ENCODE assay signal across 8 cellular contexts in genomic region chr5:43020294-43020711, GRCh38. TPM values are rescaled to one million over a fixed set of nuclear protein-coding genes. Genes with fewer than 3 reads are reported as not detected.
DNase-seq lines count a peak whose midpoint lies in the region; ATAC-seq, FAIRE-seq and TF ChIP-seq lines count a peak whose summit lies in the region.

No MANE protein-coding gene starts in this region.

- peaks cover 32% of the 10 kb centered on the region for H3K4me1 Mint-ChIP-seq in dendritic cell treated with granulocyte-macrophage colony-stimulating factor and Interleukin-4, amounts not matched to agents 40 ng/mL and 50 ng/mL, for 4 days (ENCODE audit: low read depth)
- peaks cover 42 to 47% of the 10 kb centered on the region in 2 donors for H3K4me1 Mint-ChIP-seq in natural killer cell treated with Interleukin-12 subunit alpha and Interleukin-12 subunit beta and Interleukin-15 and Interleukin-18, amount 100 ng/mL, for 72 hours (ENCODE audit: low read depth in 2 of 2)

- peak overlapping the region; percentile 55 for H3K4me3 ChIP-seq in A549
- peak overlapping the region; percentile 76 for H3K4me3 ChIP-seq in OCI-LY7 (ENCODE audit: low read depth, low read length, poor library complexity, severe bottlenecking)

- H3K36me3 Mint-ChIP-seq in dendritic cell treated with granulocyte-macrophage colony-stimulating factor and Interleukin-4, amounts not matched to agents 40 ng/mL and 50 ng/mL, for 4 days (ENCODE audit: low read depth): peaks cover 16% of the 10 kb centered on the region
- no peaks in the 10 kb centered on the region for H3K36me3 Mint-ChIP-seq in natural killer cell treated with Interleukin-12 subunit alpha and Interleukin-12 subunit beta and Interleukin-15 and Interleukin-18, amount 100 ng/mL, for 72 hours

- H4K20me1 ChIP-seq in OCI-LY7 (ENCODE audit: insufficient read depth, low read length): no peaks in the 10 kb centered on the region

- H3K4me2 ChIP-seq in A549 (peak overlapping the region; percentile 72), OCI-LY7 (ENCODE audit: low read length) (peak overlapping the region; percentile 98)

- FAIRE-seq in A549 (lab: Jason Lieb, UNC): no peak
- FAIRE-seq in D721Med (lab: Jason Lieb, UNC): no peak

- intact Hi-C loops in OCI-LY7 (cut with micrococcal nuclease; ENCODE audit: unreplicated experiment): loop anchor here (1.0 kb wide), 2 partner anchors 20 to 25 kb away; partner anchors contain the start of gene ANXA2R
- intact Hi-C loops in dendritic cell treated with granulocyte-macrophage colony-stimulating factor and Interleukin-4, amounts not matched to agents 40 ng/mL and 50 ng/mL, for 4 days (cut with micrococcal nuclease): no loop called here

- POLR2A ChIA-PET in A549 (lab: Yijun Ruan, JAX) (interaction anchor here (0.8 to 5.3 kb wide), 10 partner anchors 10 to 464 kb away, joined by 3 to 78 read pairs (median 4); partner anchors contain the start of genes TMEM267 and ZNF131), OCI-LY7 (lab: Charles Lee) (interaction anchor here (0.6 to 6.6 kb wide), 18 partner anchors 8 to 1896 kb away, joined by 3 to 88 read pairs (median 10); partner anchors contain the start of genes ANXA2R and ZNF131)

- no peak for TF ChIP-seq POLR2A in A549 (IDR thresholded peaks at IDR 0.05; ENCODE audit: low read length)

- no peak for DNase-seq in A549 (ENCODE audit: low read depth in 1 of 2, low spot score in 1 of 2)
- peak; percentile 29 for DNase-seq in OCI-LY7 (ENCODE audit: low spot score)
- no peak for DNase-seq in natural killer cell treated with Interleukin-12 subunit alpha and Interleukin-12 subunit beta and Interleukin-15 and Interleukin-18, amount 100 ng/mL, for 72 hours (ENCODE audit: low spot score)
- no peak for DNase-seq in D721Med (ENCODE audit: insufficient read length, low spot score)
- no peak for DNase-seq in NCI-H146 treated with DMSO at 0.1 percent for 48 hours (lab: John Stamatoyannopoulos, UW; ENCODE audit: unreplicated experiment)

- H3K27ac ChIP-seq in A549 (peak overlapping the region; percentile 90 to 96), OCI-LY7 (ENCODE audit: low read depth, low read length, poor library complexity, severe bottlenecking) (peak overlapping the region; percentile 93)

- 36% methylated on average over 14 of the region's 14 CpGs for WGBS in A549 (ENCODE audit: missing lambda C conversion rate)

- no peaks in the 10 kb centered on the region for H3K9me3 Mint-ChIP-seq in dendritic cell treated with granulocyte-macrophage colony-stimulating factor and Interleukin-4, amounts not matched to agents 40 ng/mL and 50 ng/mL, for 4 days
- H3K9me3 Mint-ChIP-seq in natural killer cell treated with Interleukin-12 subunit alpha and Interleukin-12 subunit beta and Interleukin-15 and Interleukin-18, amount 100 ng/mL, for 72 hours: no peaks in the 10 kb centered on the region

- ATAC-seq in A549 (peak; percentile 5 to 30; a peak in 3 of 6 replicates), GM18508 (IDR thresholded peaks at IDR 0.05; ENCODE audit: insufficient read depth, unreplicated experiment) (peak; percentile 11), HG03039 (IDR thresholded peaks at IDR 0.05; ENCODE audit: unreplicated experiment) (peak; percentile 9)
- peak in 1 of 2 donors; percentile 1 for ATAC-seq in natural killer cell treated with Interleukin-12 subunit alpha and Interleukin-12 subunit beta and Interleukin-15 and Interleukin-18, amount 100 ng/mL, for 72 hours

- peak overlapping the region; percentile 99 for H3K27ac Mint-ChIP-seq in dendritic cell treated with granulocyte-macrophage colony-stimulating factor and Interleukin-4, amounts not matched to agents 40 ng/mL and 50 ng/mL, for 4 days
- peak overlapping the region; percentile 99 to 100 for H3K27ac Mint-ChIP-seq in natural killer cell treated with Interleukin-12 subunit alpha and Interleukin-12 subunit beta and Interleukin-15 and Interleukin-18, amount 100 ng/mL, for 72 hours

- H3K9me2 ChIP-seq in OCI-LY7 (ENCODE audit: insufficient read depth, low read length): no peaks in the 10 kb centered on the region

- H3K79me2 ChIP-seq in OCI-LY7 (ENCODE audit: insufficient read depth, low read depth, low read length): peaks cover 18% of the 10 kb centered on the region

- BruUV-seq in OCI-LY7 (replicated peaks; lab: Mats Ljungman, UMichigan): no TSS peak

- TF ChIP-seq RAD21 in A549 (conservative IDR thresholded peaks at IDR 0.05 in 1 of 2, IDR thresholded peaks at IDR 0.05 in 1 of 2): no peak

- CTCF ChIA-PET in A549 (lab: Yijun Ruan, JAX) (interaction anchor here (0.5 to 8.7 kb wide), 16 partner anchors 8 to 1226 kb away, joined by 3 to 63 read pairs (median 8); no protein-coding TSS in a partner anchor), OCI-LY7 (lab: Charles Lee; ENCODE audit: unreplicated experiment) (interaction anchor here (0.8 to 2.3 kb wide), 6 partner anchors 8 to 26 kb away, joined by 3 to 7 read pairs (median 4); no protein-coding TSS in a partner anchor)

- no peak for TF ChIP-seq CTCF in A549 (IDR thresholded peaks at IDR 0.05)
- peak; percentile 46; the same call in 1 of the 2 replicates for TF ChIP-seq CTCF in OCI-LY7 (conservative IDR thresholded peaks at IDR 0.05; ENCODE audit: low read length)
- no peak for TF ChIP-seq CTCF in D721Med (IDR thresholded peaks at IDR 0.05; ENCODE audit: insufficient read depth, missing control alignments)

- H3K4me1 ChIP-seq in A549 (peaks cover 18% of the 10 kb centered on the region), OCI-LY7 (ENCODE audit: insufficient read depth, low read length, poor library complexity, severe bottlenecking) (peaks cover 35% of the 10 kb centered on the region)

- peak overlapping the region; percentile 83 for H2AFZ ChIP-seq in OCI-LY7 (ENCODE audit: low read length)

- H3K9me3 ChIP-seq in A549: no peaks in the 10 kb centered on the region
- no peaks in the 10 kb centered on the region for H3K9me3 ChIP-seq in OCI-LY7 (ENCODE audit: low read length)

- H3K4me3 Mint-ChIP-seq in dendritic cell treated with granulocyte-macrophage colony-stimulating factor and Interleukin-4, amounts not matched to agents 40 ng/mL and 50 ng/mL, for 4 days: peak overlapping the region; percentile 89
- peak overlapping the region; percentile 98 for H3K4me3 Mint-ChIP-seq in natural killer cell treated with Interleukin-12 subunit alpha and Interleukin-12 subunit beta and Interleukin-15 and Interleukin-18, amount 100 ng/mL, for 72 hours

- no peak for TF ChIP-seq EP300 in A549 (IDR thresholded peaks at IDR 0.05)

- no peaks in the 10 kb centered on the region for H3K27me3 Mint-ChIP-seq in dendritic cell treated with granulocyte-macrophage colony-stimulating factor and Interleukin-4, amounts not matched to agents 40 ng/mL and 50 ng/mL, for 4 days
- H3K27me3 Mint-ChIP-seq in natural killer cell treated with Interleukin-12 subunit alpha and Interleukin-12 subunit beta and Interleukin-15 and Interleukin-18, amount 100 ng/mL, for 72 hours: no peaks in the 10 kb centered on the region

- no peaks in the 10 kb centered on the region for H3K36me3 ChIP-seq in OCI-LY7 (ENCODE audit: insufficient read depth, low read length)

TF ChIP-seq in A549, 52 proteins besides CTCF, POLR2A, EP300 and RAD21:
- TF ChIP-seq ZFP36 (IDR thresholded peaks at IDR 0.05; ENCODE audit: borderline replicate concordance, partially characterized antibody) (no peak), CEBPB (IDR thresholded peaks at IDR 0.05) (peak in 1 of 2 experiments; percentile 26; a peak in 1 of 4 replicates)

RNA-seq across cellular contexts. Expression of gene ANXA2R, which starts 19.8 kb away (rescaled TPM):
- 1.7 and 1.8 TPM in 2 replicates for polyA plus RNA-seq in A549 (2011; rRNA removed)
- polyA plus RNA-seq in A549 (2012; cell fraction: cytosol; rRNA removed): 2.4 and 2.7 TPM in 2 replicates
- 3.3 and 3.7 TPM in 2 replicates for polyA plus RNA-seq in A549 (2012; cell fraction: nucleus; rRNA removed)
- 1.7 to 2.1 TPM (median 2.1 TPM) in 3 replicates for polyA plus RNA-seq in A549 (2017; fragmentation: RNase III; extraction: RNeasy Plus Mini Kit Qiagen cat#74134 plus additional on column Dnase treatment)
- polyA minus RNA-seq in A549 (2011; rRNA and poly(A)+ RNA removed): 3.2 and 3.8 TPM in 2 replicates
- 13.5 and 15.4 TPM in 2 replicates for total RNA-seq in OCI-LY7 (2014; rRNA removed; shearing (Covaris generic))
- 11.4 and 15.1 TPM in 2 replicates for total RNA-seq in OCI-LY7 (2022)
- 1 to 10 TPM; 4.8 to 6.9 TPM for total RNA-seq in natural killer cell treated with Interleukin-12 subunit alpha and Interleukin-12 subunit beta and Interleukin-15 and Interleukin-18, amount 100 ng/mL, for 72 hours
